In genomic region chr11:105706025-105706530, GRCh38 we compare ENCODE assay signal across 18 cellular contexts.
DNase-seq lines count a peak whose midpoint lies in the region; ATAC-seq, FAIRE-seq and TF ChIP-seq lines count a peak whose summit lies in the region.
"Had no signal": no experiment of that assay in that cellular context is flagged by ENCODE, and none has a peak within 500 bp of the region (broad histone marks: within the 10 kb centered on the region; RNA-seq: fewer than 3 reads in every experiment).

No MANE protein-coding gene starts in this region.

- no peak for TF ChIP-seq CTCF in glutamatergic neuron (IDR thresholded peaks at IDR 0.05; ENCODE audit: partially characterized antibody, unreplicated experiment)
- no peak for TF ChIP-seq CTCF in A673 (conservative IDR thresholded peaks at IDR 0.05; ENCODE audit: low read depth, low read length)
- TF ChIP-seq CTCF in left ventricle myocardium inferior (IDR thresholded peaks at IDR 0.05; ENCODE audit: borderline replicate concordance) = no peak
- TF ChIP-seq CTCF in gastrocnemius medialis (IDR thresholded peaks at IDR 0.05 in 4 of 5, conservative IDR thresholded peaks at IDR 0.05 in 1 of 5) = no peak

- no peak for FAIRE-seq in GM12892 (lab: Jason Lieb, UNC)
- FAIRE-seq: A204.1, D721Med, GM12878 had no signal

- intact Hi-C loops in A673 (cut with micrococcal nuclease; ENCODE audit: unreplicated experiment) = no loop called here
- intact Hi-C loops in left ventricle myocardium inferior (cut with micrococcal nuclease) = no loop called here
- intact Hi-C loops in gastrocnemius medialis (cut with DNase I; ENCODE audit: low total_unique reads) = no loop called here

- no peak overlapping the region for H3K4me3 ChIP-seq in A673 (ENCODE audit: low read depth, low read length, poor library complexity, severe bottlenecking)
- H3K4me3 ChIP-seq in left ventricle myocardium inferior = no peak overlapping the region
- H3K4me3 ChIP-seq in gastrocnemius medialis = no peak overlapping the region
- H3K4me3 ChIP-seq: GM12878 had no signal

- H3K9me3 Mint-ChIP-seq in glutamatergic neuron (ENCODE audit: unreplicated experiment) = no peaks in the 10 kb centered on the region
- H3K9me3 Mint-ChIP-seq: CD8-positive, alpha-beta T cell; H9; IgD-negative memory B cell had no signal

- in situ Hi-C loops in G401 (cut with HindIII; ENCODE audit: low sequenced_read_pairs) (no loop called here), gastrocnemius medialis (cut with MboI; ENCODE audit: low sequenced_read_pairs in 4 of 4) (no loop called here)

- no peaks in the 10 kb centered on the region for H3K9me3 ChIP-seq in A673 (ENCODE audit: low read depth, low read length, poor library complexity, severe bottlenecking)
- no peaks in the 10 kb centered on the region for H3K9me3 ChIP-seq in left ventricle myocardium inferior (replicated peaks)
- H3K9me3 ChIP-seq in gastrocnemius medialis = no peaks in the 10 kb centered on the region

- DNase-seq in G401 (ENCODE audit: low spot score) = peak; percentile 95
- peak; percentile 83 for DNase-seq in RPMI8226
- DNase-seq in glutamatergic neuron = peak; percentile 33
- DNase-seq in GM12892 (ENCODE audit: insufficient read length) = no peak
- no peak for DNase-seq in A673 (ENCODE audit: low spot score)
- DNase-seq in left ventricle myocardium inferior = no peak
- DNase-seq in gastrocnemius medialis = no peak
- DNase-seq: CD8-positive, alpha-beta T cell; COR-L47; DMS153; DND-41; GOT3; H9 had no signal

- no peaks in the 10 kb centered on the region for H3K27me3 Mint-ChIP-seq in glutamatergic neuron (ENCODE audit: unreplicated experiment)

- H3K36me3 Mint-ChIP-seq in glutamatergic neuron (ENCODE audit: unreplicated experiment) = no peaks in the 10 kb centered on the region
- H3K36me3 Mint-ChIP-seq: CD14-positive monocyte; CD8-positive, alpha-beta T cell; IgD-negative memory B cell had no signal

- H3K36me3 ChIP-seq in A673 (ENCODE audit: insufficient read depth, low read length, poor library complexity, severe bottlenecking) = no peaks in the 10 kb centered on the region
- H3K36me3 ChIP-seq in left ventricle myocardium inferior = no peaks in the 10 kb centered on the region
- no peaks in the 10 kb centered on the region for H3K36me3 ChIP-seq in gastrocnemius medialis

- H3K27me3 ChIP-seq in A673 (replicated peaks; ENCODE audit: insufficient read depth, low read depth, low read length, poor library complexity) (no peaks in the 10 kb centered on the region), left ventricle myocardium inferior (ENCODE audit: low read depth) (no peaks in the 10 kb centered on the region), gastrocnemius medialis (no peaks in the 10 kb centered on the region)

- no peak overlapping the region for H3K4me3 Mint-ChIP-seq in glutamatergic neuron (ENCODE audit: unreplicated experiment)
- H3K4me3 Mint-ChIP-seq: CD14-positive monocyte; CD8-positive, alpha-beta T cell; H9; IgD-negative memory B cell had no signal

- no peak for TF ChIP-seq POLR2A in GM12892 (IDR thresholded peaks at IDR 0.05; ENCODE audit: low read depth, low read length)
- no peak for TF ChIP-seq POLR2A in gastrocnemius medialis (IDR thresholded peaks at IDR 0.05)

- CTCF ChIA-PET in A673 (lab: Charles Lee) = no interaction called here

- no TSS peak for BruUV-seq in A673 (replicated peaks; lab: Mats Ljungman, UMichigan)

- peaks cover 2% of the 10 kb centered on the region for H3K4me1 Mint-ChIP-seq in glutamatergic neuron (ENCODE audit: low read depth, unreplicated experiment)
- H3K4me1 Mint-ChIP-seq: CD14-positive monocyte, H9, IgD-negative memory B cell had no signal

- POLR2A ChIA-PET in A673 (lab: Charles Lee; ENCODE audit: low non-redundant PET) = no interaction called here

- H3K27ac Mint-ChIP-seq in glutamatergic neuron (ENCODE audit: unreplicated experiment) = no peak overlapping the region
- H3K27ac Mint-ChIP-seq: CD14-positive monocyte; CD8-positive, alpha-beta T cell; H9; IgD-negative memory B cell had no signal

- no peak for ATAC-seq in gastrocnemius medialis
- ATAC-seq: CD8-positive, alpha-beta T cell; GM12878 had no signal

- no peaks in the 10 kb centered on the region for H3K4me1 ChIP-seq in A673 (ENCODE audit: insufficient read depth, low read length, poor library complexity, severe bottlenecking)
- H3K4me1 ChIP-seq in left ventricle myocardium inferior = no peaks in the 10 kb centered on the region
- no peaks in the 10 kb centered on the region for H3K4me1 ChIP-seq in gastrocnemius medialis

- no peak overlapping the region for H3K27ac ChIP-seq in A673 (ENCODE audit: low read depth, low read length, poor library complexity, severe bottlenecking)
- no peak overlapping the region for H3K27ac ChIP-seq in left ventricle myocardium inferior (replicated peaks)
- no peak overlapping the region for H3K27ac ChIP-seq in gastrocnemius medialis

Comparison
In these comparisons a context has a peak if more than half of its experiments do, and no peak if none do; other contexts are left out.
1. DNase-seq: peak in G401 (single experiment), RPMI8226 (single experiment) and glutamatergic neuron (single experiment); none in GM12892 (single experiment), A673 (single experiment), left ventricle myocardium inferior (single experiment) and gastrocnemius medialis (0 of 2).